Comparison of ENCODE assay signal across 2 cellular contexts in the genomic region with DNA sequence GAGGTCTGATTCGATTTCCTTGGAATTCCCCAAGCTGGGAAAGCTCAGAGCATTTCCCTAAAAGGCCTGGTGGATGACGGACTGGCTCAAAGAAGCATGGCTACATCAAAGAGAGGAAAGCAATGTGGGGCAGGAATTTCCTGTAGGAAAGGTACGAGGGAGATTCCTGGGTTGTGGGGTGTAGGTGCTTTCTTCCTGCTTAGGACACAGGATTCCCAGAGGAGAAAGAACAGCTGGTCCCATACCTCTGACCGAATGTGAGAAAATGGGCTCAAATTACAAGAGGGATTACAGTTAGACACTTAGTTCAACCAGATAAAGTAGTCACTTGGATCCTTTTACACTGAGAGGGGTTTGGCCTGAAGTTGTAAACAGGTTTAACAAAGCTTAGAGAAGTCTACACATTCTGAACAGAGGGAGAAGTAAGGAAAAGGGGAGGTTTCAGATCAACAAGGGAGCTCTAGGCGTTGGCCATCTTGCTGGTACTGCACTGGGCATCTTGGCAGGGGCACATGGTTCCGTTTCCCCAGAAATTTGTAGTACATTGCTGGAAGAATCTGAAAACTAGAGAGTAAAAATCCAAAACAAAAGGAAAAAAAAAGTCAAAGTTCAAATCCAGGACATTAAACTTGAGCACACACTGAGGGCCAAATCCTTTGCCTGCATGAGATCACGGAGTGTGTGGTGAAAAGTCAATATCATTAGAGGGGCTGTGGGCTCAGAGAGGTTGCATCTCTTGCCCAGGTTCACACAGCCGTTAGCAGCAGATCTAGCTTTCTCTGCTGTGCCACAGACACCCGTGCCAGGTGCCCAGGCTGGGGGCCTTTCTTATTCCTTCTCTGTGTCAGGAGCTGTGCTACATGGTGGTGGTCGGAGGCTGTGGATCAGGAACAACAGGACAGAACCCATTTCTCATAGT.
TF ChIP-seq lines count a peak whose summit lies in the region.

No MANE protein-coding gene starts in this region.

TF ChIP-seq in WTC11, 78 proteins besides CTCF, POLR2A, EP300 and RAD21:
- no peak for TF ChIP-seq SMAD3 (CRISPR knock-in tag; IDR thresholded peaks at IDR 0.05; ENCODE audit: borderline replicate concordance)
- TF ChIP-seq, protein P1, sequence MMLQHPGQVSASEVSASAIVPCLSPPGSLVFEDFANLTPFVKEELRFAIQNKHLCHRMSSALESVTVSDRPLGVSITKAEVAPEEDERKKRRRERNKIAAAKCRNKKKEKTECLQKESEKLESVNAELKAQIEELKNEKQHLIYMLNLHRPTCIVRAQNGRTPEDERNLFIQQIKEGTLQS (CRISPR knock-in tag; conservative IDR thresholded peaks at IDR 0.05): no peak
- TF ChIP-seq, protein P2, sequence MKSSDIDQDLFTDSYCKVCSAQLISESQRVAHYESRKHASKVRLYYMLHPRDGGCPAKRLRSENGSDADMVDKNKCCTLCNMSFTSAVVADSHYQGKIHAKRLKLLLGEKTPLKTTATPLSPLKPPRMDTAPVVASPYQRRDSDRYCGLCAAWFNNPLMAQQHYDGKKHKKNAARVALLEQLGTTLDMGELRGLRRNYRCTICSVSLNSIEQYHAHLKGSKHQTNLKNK (CRISPR knock-in tag; IDR thresholded peaks at IDR 0.05): no peak
- no peak for TF ChIP-seq GABPB1 (CRISPR knock-in tag; IDR thresholded peaks at IDR 0.05)
- TF ChIP-seq MYBL2 (CRISPR knock-in tag; IDR thresholded peaks at IDR 0.05): no peak
- no peak for TF ChIP-seq ETV6 (CRISPR knock-in tag; IDR thresholded peaks at IDR 0.05)
- TF ChIP-seq, protein P3, sequence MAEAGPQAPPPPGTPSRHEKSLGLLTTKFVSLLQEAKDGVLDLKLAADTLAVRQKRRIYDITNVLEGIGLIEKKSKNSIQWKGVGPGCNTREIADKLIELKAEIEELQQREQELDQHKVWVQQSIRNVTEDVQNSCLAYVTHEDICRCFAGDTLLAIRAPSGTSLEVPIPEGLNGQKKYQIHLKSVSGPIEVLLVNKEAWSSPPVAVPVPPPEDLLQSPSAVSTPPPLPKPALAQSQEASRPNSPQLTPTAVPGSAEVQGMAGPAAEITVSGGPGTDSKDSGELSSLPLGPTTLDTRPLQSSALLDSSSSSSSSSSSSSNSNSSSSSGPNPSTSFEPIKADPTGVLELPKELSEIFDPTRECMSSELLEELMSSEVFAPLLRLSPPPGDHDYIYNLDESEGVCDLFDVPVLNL (CRISPR knock-in tag; IDR thresholded peaks at IDR 0.05; ENCODE audit: borderline replicate concordance, low read depth): no peak
- TF ChIP-seq ATF1 (CRISPR knock-in tag; IDR thresholded peaks at IDR 0.05): no peak
- TF ChIP-seq, protein P4, sequence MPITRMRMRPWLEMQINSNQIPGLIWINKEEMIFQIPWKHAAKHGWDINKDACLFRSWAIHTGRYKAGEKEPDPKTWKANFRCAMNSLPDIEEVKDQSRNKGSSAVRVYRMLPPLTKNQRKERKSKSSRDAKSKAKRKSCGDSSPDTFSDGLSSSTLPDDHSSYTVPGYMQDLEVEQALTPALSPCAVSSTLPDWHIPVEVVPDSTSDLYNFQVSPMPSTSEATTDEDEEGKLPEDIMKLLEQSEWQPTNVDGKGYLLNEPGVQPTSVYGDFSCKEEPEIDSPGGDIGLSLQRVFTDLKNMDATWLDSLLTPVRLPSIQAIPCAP (CRISPR knock-in tag; IDR thresholded peaks at IDR 0.05): no peak
- no peak for TF ChIP-seq ZNF138 (CRISPR knock-in tag; conservative IDR thresholded peaks at IDR 0.05)
- TF ChIP-seq, protein P5, sequence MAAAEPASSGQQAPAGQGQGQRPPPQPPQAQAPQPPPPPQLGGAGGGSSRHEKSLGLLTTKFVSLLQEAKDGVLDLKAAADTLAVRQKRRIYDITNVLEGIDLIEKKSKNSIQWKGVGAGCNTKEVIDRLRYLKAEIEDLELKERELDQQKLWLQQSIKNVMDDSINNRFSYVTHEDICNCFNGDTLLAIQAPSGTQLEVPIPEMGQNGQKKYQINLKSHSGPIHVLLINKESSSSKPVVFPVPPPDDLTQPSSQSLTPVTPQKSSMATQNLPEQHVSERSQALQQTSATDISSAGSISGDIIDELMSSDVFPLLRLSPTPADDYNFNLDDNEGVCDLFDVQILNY (CRISPR knock-in tag; IDR thresholded peaks at IDR 0.05): no peak
- TF ChIP-seq, protein P6, sequence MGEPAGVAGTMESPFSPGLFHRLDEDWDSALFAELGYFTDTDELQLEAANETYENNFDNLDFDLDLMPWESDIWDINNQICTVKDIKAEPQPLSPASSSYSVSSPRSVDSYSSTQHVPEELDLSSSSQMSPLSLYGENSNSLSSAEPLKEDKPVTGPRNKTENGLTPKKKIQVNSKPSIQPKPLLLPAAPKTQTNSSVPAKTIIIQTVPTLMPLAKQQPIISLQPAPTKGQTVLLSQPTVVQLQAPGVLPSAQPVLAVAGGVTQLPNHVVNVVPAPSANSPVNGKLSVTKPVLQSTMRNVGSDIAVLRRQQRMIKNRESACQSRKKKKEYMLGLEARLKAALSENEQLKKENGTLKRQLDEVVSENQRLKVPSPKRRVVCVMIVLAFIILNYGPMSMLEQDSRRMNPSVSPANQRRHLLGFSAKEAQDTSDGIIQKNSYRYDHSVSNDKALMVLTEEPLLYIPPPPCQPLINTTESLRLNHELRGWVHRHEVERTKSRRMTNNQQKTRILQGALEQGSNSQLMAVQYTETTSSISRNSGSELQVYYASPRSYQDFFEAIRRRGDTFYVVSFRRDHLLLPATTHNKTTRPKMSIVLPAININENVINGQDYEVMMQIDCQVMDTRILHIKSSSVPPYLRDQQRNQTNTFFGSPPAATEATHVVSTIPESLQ (CRISPR knock-in tag; IDR thresholded peaks at IDR 0.05): no peak
- TF ChIP-seq, protein P7, sequence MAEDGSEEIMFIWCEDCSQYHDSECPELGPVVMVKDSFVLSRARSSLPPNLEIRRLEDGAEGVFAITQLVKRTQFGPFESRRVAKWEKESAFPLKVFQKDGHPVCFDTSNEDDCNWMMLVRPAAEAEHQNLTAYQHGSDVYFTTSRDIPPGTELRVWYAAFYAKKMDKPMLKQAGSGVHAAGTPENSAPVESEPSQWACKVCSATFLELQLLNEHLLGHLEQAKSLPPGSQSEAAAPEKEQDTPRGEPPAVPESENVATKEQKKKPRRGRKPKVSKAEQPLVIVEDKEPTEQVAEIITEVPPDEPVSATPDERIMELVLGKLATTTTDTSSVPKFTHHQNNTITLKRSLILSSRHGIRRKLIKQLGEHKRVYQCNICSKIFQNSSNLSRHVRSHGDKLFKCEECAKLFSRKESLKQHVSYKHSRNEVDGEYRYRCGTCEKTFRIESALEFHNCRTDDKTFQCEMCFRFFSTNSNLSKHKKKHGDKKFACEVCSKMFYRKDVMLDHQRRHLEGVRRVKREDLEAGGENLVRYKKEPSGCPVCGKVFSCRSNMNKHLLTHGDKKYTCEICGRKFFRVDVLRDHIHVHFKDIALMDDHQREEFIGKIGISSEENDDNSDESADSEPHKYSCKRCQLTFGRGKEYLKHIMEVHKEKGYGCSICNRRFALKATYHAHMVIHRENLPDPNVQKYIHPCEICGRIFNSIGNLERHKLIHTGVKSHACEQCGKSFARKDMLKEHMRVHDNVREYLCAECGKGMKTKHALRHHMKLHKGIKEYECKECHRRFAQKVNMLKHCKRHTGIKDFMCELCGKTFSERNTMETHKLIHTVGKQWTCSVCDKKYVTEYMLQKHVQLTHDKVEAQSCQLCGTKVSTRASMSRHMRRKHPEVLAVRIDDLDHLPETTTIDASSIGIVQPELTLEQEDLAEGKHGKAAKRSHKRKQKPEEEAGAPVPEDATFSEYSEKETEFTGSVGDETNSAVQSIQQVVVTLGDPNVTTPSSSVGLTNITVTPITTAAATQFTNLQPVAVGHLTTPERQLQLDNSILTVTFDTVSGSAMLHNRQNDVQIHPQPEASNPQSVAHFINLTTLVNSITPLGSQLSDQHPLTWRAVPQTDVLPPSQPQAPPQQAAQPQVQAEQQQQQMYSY (CRISPR knock-in tag; IDR thresholded peaks at IDR 0.05): no peak
- TF ChIP-seq NR1H2 (CRISPR knock-in tag; IDR thresholded peaks at IDR 0.05): no peak
- no peak for TF ChIP-seq FOXJ3 (CRISPR knock-in tag; IDR thresholded peaks at IDR 0.05; ENCODE audit: borderline replicate concordance)
- TF ChIP-seq NFATC4 (CRISPR knock-in tag; IDR thresholded peaks at IDR 0.05): no peak
- no peak for TF ChIP-seq EMX1 (CRISPR knock-in tag; IDR thresholded peaks at IDR 0.05)

TF ChIP-seq in HepG2, 621 proteins besides CTCF, POLR2A, EP300 and RAD21 (continued from another document and continues in another):
- TF ChIP-seq HDAC1 (CRISPR knock-in tag; IDR thresholded peaks at IDR 0.05): peak; percentile 1
- TF ChIP-seq, protein P8, sequence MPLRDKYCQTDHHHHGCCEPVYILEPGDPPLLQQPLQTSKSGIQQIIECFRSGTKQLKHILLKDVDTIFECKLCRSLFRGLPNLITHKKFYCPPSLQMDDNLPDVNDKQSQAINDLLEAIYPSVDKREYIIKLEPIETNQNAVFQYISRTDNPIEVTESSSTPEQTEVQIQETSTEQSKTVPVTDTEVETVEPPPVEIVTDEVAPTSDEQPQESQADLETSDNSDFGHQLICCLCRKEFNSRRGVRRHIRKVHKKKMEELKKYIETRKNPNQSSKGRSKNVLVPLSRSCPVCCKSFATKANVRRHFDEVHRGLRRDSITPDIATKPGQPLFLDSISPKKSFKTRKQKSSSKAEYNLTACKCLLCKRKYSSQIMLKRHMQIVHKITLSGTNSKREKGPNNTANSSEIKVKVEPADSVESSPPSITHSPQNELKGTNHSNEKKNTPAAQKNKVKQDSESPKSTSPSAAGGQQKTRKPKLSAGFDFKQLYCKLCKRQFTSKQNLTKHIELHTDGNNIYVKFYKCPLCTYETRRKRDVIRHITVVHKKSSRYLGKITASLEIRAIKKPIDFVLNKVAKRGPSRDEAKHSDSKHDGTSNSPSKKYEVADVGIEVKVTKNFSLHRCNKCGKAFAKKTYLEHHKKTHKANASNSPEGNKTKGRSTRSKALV (CRISPR knock-in tag; IDR thresholded peaks at IDR 0.05): 0 out of 2 replicates have a peak, but pooled peaks have one; percentile 47
- TF ChIP-seq, protein P9, sequence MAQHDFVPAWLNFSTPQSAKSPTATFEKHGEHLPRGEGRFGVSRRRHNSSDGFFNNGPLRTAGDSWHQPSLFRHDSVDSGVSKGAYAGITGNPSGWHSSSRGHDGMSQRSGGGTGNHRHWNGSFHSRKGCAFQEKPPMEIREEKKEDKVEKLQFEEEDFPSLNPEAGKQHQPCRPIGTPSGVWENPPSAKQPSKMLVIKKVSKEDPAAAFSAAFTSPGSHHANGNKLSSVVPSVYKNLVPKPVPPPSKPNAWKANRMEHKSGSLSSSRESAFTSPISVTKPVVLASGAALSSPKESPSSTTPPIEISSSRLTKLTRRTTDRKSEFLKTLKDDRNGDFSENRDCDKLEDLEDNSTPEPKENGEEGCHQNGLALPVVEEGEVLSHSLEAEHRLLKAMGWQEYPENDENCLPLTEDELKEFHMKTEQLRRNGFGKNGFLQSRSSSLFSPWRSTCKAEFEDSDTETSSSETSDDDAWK (CRISPR knock-in tag; IDR thresholded peaks at IDR 0.05): no peak
- peak; percentile 98 for TF ChIP-seq ZNF768 (CRISPR knock-in tag; IDR thresholded peaks at IDR 0.05)
- peak; percentile 9; the same call in 1 of the 2 replicates for TF ChIP-seq RELA (CRISPR knock-in tag; IDR thresholded peaks at IDR 0.05)
- TF ChIP-seq, protein P10, sequence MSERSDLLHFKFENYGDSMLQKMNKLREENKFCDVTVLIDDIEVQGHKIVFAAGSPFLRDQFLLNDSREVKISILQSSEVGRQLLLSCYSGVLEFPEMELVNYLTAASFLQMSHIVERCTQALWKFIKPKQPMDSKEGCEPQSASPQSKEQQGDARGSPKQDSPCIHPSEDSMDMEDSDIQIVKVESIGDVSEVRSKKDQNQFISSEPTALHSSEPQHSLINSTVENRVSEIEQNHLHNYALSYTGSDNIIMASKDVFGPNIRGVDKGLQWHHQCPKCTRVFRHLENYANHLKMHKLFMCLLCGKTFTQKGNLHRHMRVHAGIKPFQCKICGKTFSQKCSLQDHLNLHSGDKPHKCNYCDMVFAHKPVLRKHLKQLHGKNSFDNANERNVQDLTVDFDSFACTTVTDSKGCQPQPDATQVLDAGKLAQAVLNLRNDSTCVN (CRISPR knock-in tag; IDR thresholded peaks at IDR 0.05; ENCODE audit: borderline replicate concordance): no peak
- 0 out of 2 replicates have a peak, but pooled peaks have one; percentile 4 for TF ChIP-seq FOXO1 (CRISPR knock-in tag; IDR thresholded peaks at IDR 0.05)
- 0 out of 2 replicates have a peak, but pooled peaks have one; percentile 7 for TF ChIP-seq TCF7 (IDR thresholded peaks at IDR 0.05; ENCODE audit: low read depth)
- 0 out of 2 replicates have a peak, but pooled peaks have one; percentile 6 for TF ChIP-seq BCL6 (CRISPR knock-in tag; IDR thresholded peaks at IDR 0.05)
- 0 out of 2 replicates have a peak, but pooled peaks have one; percentile 18 for TF ChIP-seq ERF (CRISPR knock-in tag; IDR thresholded peaks at IDR 0.05)
- TF ChIP-seq, protein P11, sequence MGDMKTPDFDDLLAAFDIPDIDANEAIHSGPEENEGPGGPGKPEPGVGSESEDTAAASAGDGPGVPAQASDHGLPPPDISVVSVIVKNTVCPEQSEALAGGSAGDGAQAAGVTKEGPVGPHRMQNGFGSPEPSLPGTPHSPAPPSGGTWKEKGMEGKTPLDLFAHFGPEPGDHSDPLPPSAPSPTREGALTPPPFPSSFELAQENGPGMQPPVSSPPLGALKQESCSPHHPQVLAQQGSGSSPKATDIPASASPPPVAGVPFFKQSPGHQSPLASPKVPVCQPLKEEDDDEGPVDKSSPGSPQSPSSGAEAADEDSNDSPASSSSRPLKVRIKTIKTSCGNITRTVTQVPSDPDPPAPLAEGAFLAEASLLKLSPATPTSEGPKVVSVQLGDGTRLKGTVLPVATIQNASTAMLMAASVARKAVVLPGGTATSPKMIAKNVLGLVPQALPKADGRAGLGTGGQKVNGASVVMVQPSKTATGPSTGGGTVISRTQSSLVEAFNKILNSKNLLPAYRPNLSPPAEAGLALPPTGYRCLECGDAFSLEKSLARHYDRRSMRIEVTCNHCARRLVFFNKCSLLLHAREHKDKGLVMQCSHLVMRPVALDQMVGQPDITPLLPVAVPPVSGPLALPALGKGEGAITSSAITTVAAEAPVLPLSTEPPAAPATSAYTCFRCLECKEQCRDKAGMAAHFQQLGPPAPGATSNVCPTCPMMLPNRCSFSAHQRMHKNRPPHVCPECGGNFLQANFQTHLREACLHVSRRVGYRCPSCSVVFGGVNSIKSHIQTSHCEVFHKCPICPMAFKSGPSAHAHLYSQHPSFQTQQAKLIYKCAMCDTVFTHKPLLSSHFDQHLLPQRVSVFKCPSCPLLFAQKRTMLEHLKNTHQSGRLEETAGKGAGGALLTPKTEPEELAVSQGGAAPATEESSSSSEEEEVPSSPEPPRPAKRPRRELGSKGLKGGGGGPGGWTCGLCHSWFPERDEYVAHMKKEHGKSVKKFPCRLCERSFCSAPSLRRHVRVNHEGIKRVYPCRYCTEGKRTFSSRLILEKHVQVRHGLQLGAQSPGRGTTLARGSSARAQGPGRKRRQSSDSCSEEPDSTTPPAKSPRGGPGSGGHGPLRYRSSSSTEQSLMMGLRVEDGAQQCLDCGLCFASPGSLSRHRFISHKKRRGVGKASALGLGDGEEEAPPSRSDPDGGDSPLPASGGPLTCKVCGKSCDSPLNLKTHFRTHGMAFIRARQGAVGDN (CRISPR knock-in tag; IDR thresholded peaks at IDR 0.05): 0 out of 2 replicates have a peak, but pooled peaks have one; percentile 3
- TF ChIP-seq HDAC2 (CRISPR knock-in tag; IDR thresholded peaks at IDR 0.05): 0 out of 2 replicates have a peak, but pooled peaks have one; percentile 23
- 0 out of 2 replicates have a peak, but pooled peaks have one; percentile 6 for TF ChIP-seq THAP11 (CRISPR knock-in tag; IDR thresholded peaks at IDR 0.05)
- TF ChIP-seq ZNF780A (CRISPR knock-in tag; IDR thresholded peaks at IDR 0.05): no peak
- peak; percentile 13 for TF ChIP-seq TEAD3 (CRISPR knock-in tag; optimal IDR thresholded peaks at IDR 0.05; ENCODE audit: borderline replicate concordance)
- peak; percentile 87 for TF ChIP-seq ZMYM3 (CRISPR knock-in tag; IDR thresholded peaks at IDR 0.05)
- TF ChIP-seq SRF (IDR thresholded peaks at IDR 0.05; ENCODE audit: low read depth, low read length): 0 out of 2 replicates have a peak, but pooled peaks have one; percentile 43
